Comparison of ENCODE assay signal across 8 cellular contexts in genomic region chr10:77165445-77166316, GRCh38.
DNase-seq lines count a peak whose midpoint lies in the region; ATAC-seq lines count a peak whose summit lies in the region.

No MANE protein-coding gene starts in this region.

- H3K79me2 ChIP-seq in trophoblast cell (ENCODE audit: control insufficient read depth, insufficient read depth, low read length, poor library complexity), result no peaks in the 10 kb centered on the region

- H3K9me3 ChIP-seq in trophoblast cell (ENCODE audit: insufficient read depth, low read depth, low read length), result no peaks in the 10 kb centered on the region

- intact Hi-C loops in head of caudate nucleus (cut with DNase I), result no loop called here

- no peak overlapping the region for H3K4me2 ChIP-seq in trophoblast cell (ENCODE audit: low read length)

- H4K8ac ChIP-seq in trophoblast cell (ENCODE audit: low read depth, low read length), result no peak overlapping the region

- H3K27me3 ChIP-seq in trophoblast cell (ENCODE audit: insufficient read depth, low read length), result no peaks in the 10 kb centered on the region

- H4K12ac ChIP-seq in trophoblast cell (ENCODE audit: low read depth, low read length), result no peak overlapping the region

- H3K27ac ChIP-seq in trophoblast cell (ENCODE audit: low read depth, low read length), result peak overlapping the region; percentile 32

- peak; percentile 37 for ATAC-seq in GM18520 (IDR thresholded peaks at IDR 0.05; ENCODE audit: unreplicated experiment)
- no peak for ATAC-seq in GM18870 (IDR thresholded peaks at IDR 0.05; ENCODE audit: unreplicated experiment)

- H2AK5ac ChIP-seq in trophoblast cell (ENCODE audit: low read length), result no peak overlapping the region

- H3K14ac ChIP-seq in trophoblast cell (ENCODE audit: low read length), result no peak overlapping the region

- H3K9ac ChIP-seq in trophoblast cell (ENCODE audit: low read length), result no peak overlapping the region

- peaks cover 9 to 16% of the 10 kb centered on the region in 2 experiments for H3K4me1 ChIP-seq in trophoblast cell (ENCODE audit: control insufficient read depth in 1 of 2, insufficient read depth in 2 of 2, low read length in 2 of 2)

- H2BK120ac ChIP-seq in trophoblast cell (ENCODE audit: insufficient read depth, low read length, poor library complexity), result no peak overlapping the region

- H3K4ac ChIP-seq in trophoblast cell (ENCODE audit: low read depth, low read length), result no peak overlapping the region

- DNase-seq in Ammon's horn (ENCODE audit: low spot score) (peak; percentile 82), HuH-7 (ENCODE audit: low spot score) (peak; percentile 14), NOMO-1 treated with dmso at 0.1 percent for 144 hours (lab: John Stamatoyannopoulos, UW; ENCODE audit: unreplicated experiment) (peak; percentile 39), head of caudate nucleus (peak in 36 of 42 donors; percentile 10 to 82 (median 53)), trophoblast cell (peak; percentile 12 to 80)
- DNase-seq in activated effector memory CD4-positive, alpha-beta T cell treated with anti-CD3 and anti-CD28 coated beads, Interleukin-2, amount 50 U/mL, for 16 hours, result peak; percentile 64

- no peak overlapping the region for H3K4me3 ChIP-seq in trophoblast cell (ENCODE audit: low read depth, low read length)

- no CpG with 5 or more reads among the region's 16 CpGs for WGBS in trophoblast cell (ENCODE audit: extremely low coverage, insufficient coverage, insufficient read length)

- H3K23ac ChIP-seq in trophoblast cell (ENCODE audit: low read length), result no peak overlapping the region

- no peaks in the 10 kb centered on the region for H3K36me3 ChIP-seq in trophoblast cell (ENCODE audit: control insufficient read depth in 1 of 2, insufficient read depth in 2 of 2, low read length in 2 of 2)

- no peak overlapping the region for H2BK12ac ChIP-seq in trophoblast cell (ENCODE audit: low read length)

- H3K79me1 ChIP-seq in trophoblast cell (ENCODE audit: low read length), result peaks cover 15% of the 10 kb centered on the region

- no peak overlapping the region for H2BK5ac ChIP-seq in trophoblast cell (ENCODE audit: low read depth, low read length, poor library complexity)

- no peak overlapping the region for H2AFZ ChIP-seq in trophoblast cell (ENCODE audit: insufficient read depth, low read length, poor library complexity)

- H4K91ac ChIP-seq in trophoblast cell (ENCODE audit: low read depth, low read length), result no peak overlapping the region

- no peak overlapping the region for H3K18ac ChIP-seq in trophoblast cell (ENCODE audit: low read length)

Comparison
In these comparisons a context has a peak if more than half of its experiments do, and no peak if none do; other contexts are left out.
1. DNase-seq: peak in every context shown above with its lines; median percentile 82 in Ammon's horn; 64 in activated effector memory CD4-positive, alpha-beta T cell treated with anti-CD3 and anti-CD28 coated beads, Interleukin-2, amount 50 U/mL, for 16 hours; 53 in head of caudate nucleus; 46 in trophoblast cell; 39 in NOMO-1 treated with dmso at 0.1 percent for 144 hours; 14 in HuH-7.